2 cellular contexts compared by ENCODE assay signal in genomic region chr2:36663851-36664715, GRCh38.
A peak's percentile ranks its signal among the peaks of the same experiment; 100 is the strongest.
TF ChIP-seq lines count a peak whose summit lies in the region.

No MANE protein-coding gene starts in this region.

TF ChIP-seq in A549, 52 proteins besides CTCF, POLR2A, EP300 and RAD21:
- no peak for TF ChIP-seq RNF2 (IDR thresholded peaks at IDR 0.05; ENCODE audit: borderline replicate concordance, low read depth)
- TF ChIP-seq HOXA7 (CRISPR knock-in tag; IDR thresholded peaks at IDR 0.05): no peak
- peak; percentile 94 for TF ChIP-seq SMC3 (IDR thresholded peaks at IDR 0.05)
- TF ChIP-seq HOXB5 (CRISPR knock-in tag; IDR thresholded peaks at IDR 0.05): peak; percentile 57; the same call in 1 of the 2 replicates

TF ChIP-seq in H1, 55 proteins besides CTCF, POLR2A, EP300 and RAD21:
- 0 out of 2 replicates have a peak, but pooled peaks have one; percentile 23 for TF ChIP-seq E2F6 (IDR thresholded peaks at IDR 0.05)
- no peak for TF ChIP-seq CTBP2 (IDR thresholded peaks at IDR 0.05; ENCODE audit: borderline replicate concordance, insufficient read depth, insufficient read length, low read length)
